16 cellular contexts compared by ENCODE assay signal in the genomic region with DNA sequence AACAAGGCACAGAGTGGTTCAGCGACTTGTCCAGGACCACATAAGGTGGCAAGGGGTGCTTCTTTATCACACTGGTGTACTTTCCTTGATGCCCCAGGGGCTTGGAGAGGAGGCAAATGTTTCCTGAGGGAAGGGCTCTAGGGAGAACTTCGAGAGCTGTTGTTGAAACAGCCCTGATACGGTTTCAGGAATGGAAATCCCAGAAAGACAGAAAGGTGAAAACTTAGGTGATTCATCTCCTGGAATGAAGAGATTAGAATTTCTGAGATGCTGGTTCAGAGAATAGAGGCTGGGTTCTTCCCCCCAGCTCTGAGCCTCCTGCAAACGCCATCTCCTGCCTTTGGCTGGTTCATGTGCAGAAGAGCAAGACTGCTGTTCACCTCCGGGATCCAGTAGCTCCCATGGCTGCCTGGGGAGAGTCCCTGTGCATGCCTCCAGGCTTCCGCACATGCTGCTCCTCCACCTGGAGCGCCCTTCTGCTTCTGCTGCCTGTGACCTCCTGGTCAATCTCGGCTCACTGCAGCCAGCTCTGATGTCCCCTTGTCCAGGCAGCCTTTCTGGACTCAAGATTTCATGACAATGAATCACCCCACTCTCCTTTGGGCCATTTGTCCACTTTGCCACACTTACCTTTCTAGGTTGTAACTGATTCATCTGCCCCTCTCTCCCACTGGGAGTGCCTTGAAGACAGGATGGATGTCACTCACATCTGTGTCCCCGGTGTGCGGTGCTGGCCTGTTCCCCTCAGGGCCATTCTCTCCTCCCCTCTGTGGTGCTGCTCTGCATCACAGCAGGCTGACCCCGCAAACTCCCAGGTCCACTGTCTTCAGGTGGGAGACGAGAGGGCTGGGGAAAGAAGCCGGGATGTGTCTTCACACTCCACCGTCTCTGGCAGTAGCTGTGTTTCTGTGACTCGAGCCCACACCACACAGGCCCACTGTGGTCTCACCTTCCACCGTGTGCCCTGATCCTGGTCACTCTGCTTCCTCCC. TPM values are rescaled to one million over a fixed set of nuclear protein-coding genes. Genes with fewer than 3 reads are reported as not detected.
"Had no signal": no experiment of that assay in that cellular context is flagged by ENCODE, and none has a peak within 500 bp of the region (broad histone marks: within the 10 kb centered on the region; RNA-seq: fewer than 3 reads in every experiment).

No MANE protein-coding gene starts in this region.

- DNase-seq: activated CD4-positive, alpha-beta memory T cell treated with anti-CD3 and anti-CD28 coated beads for 36 hours; activated CD4-positive, alpha-beta T cell treated with anti-CD3 and anti-CD28 coated beads for 48 hours; activated T-cell treated with anti-CD3 and anti-CD28 coated beads, Interleukin-2, amount 50 U/mL, for 1 hour; aorta; dermis blood vessel endothelial cell; effector memory CD8-positive, alpha-beta T cell; gastrocnemius medialis; hippocampal formation; stimulated activated CD4-positive, alpha-beta T cell treated with anti-CD3 and anti-CD28 coated beads, Interleukin-2, amount 100 ng/mL, for 48 hours; stimulated activated naive CD4-positive, alpha-beta T cell had no signal

- H3K4me3 ChIP-seq: esophagus muscularis mucosa, gastrocnemius medialis, thoracic aorta, upper lobe of left lung had no signal

- H3K27ac ChIP-seq: esophagus muscularis mucosa, gastrocnemius medialis, thoracic aorta, upper lobe of left lung had no signal

- H3K36me3 ChIP-seq: esophagus muscularis mucosa, gastrocnemius medialis, thoracic aorta, upper lobe of left lung had no signal

- ATAC-seq: activated naive CD4-positive, alpha-beta T cell treated with anti-CD3 and anti-CD28 coated beads, Interleukin-2, amount 50 U/mL, for 72 hours; activated T-helper 17 cell treated with anti-CD3 and anti-CD28 coated beads, Interleukin-2, amount 50 U/mL, for 72 hours; effector memory CD8-positive, alpha-beta T cell; gastrocnemius medialis had no signal

- H3K9me3 ChIP-seq: esophagus muscularis mucosa, gastrocnemius medialis, thoracic aorta, upper lobe of left lung had no signal

RNA-seq across cellular contexts. Expression of gene CDH23, which starts 3.6 kb away (rescaled TPM):
- total RNA-seq: renal cortical epithelial cell had no signal
